21 cellular contexts compared by ENCODE assay signal in genomic region chr13:84352946-84353345, GRCh38.
"Had no signal": no experiment of that assay in that cellular context is flagged by ENCODE, and none has a peak within 500 bp of the region (broad histone marks: within the 10 kb centered on the region; RNA-seq: fewer than 3 reads in every experiment).

No MANE protein-coding gene starts in this region.

- H3K9me3 Mint-ChIP-seq: naive thymus-derived CD8-positive, alpha-beta T cell had no signal

- H3K27me3 Mint-ChIP-seq: naive thymus-derived CD8-positive, alpha-beta T cell had no signal

- H3K36me3 ChIP-seq: colonic mucosa, heart right ventricle, neutrophil, right atrium auricular region, sigmoid colon, tibial artery, upper lobe of right lung, vagina had no signal

- H3K4me3 ChIP-seq: colonic mucosa, heart right ventricle, mucosa of descending colon, right atrium auricular region, sigmoid colon, smooth muscle cell, tibial artery, upper lobe of right lung, vagina had no signal

- DNase-seq: colonic mucosa; effector CD4-positive, alpha-beta T cell; endodermal cell; heart right ventricle; hypothalamus; islet precursor cell; mammary epithelial cell; mucosa of descending colon; naive thymus-derived CD8-positive, alpha-beta T cell; posterior cingulate gyrus; sigmoid colon; stimulated activated CD4-positive, alpha-beta T cell treated with anti-CD3 and anti-CD28 coated beads, Interleukin-2, amount 100 ng/mL, for 48 hours; stimulated activated naive CD8-positive, alpha-beta T cell treated with anti-CD3 and anti-CD28 coated beads, Interleukin-15, Interleukin-2, amounts not matched to agents 100 U/mL and 50 U/mL, for 24 hours; tibial artery; upper lobe of right lung had no signal

- H3K4me1 ChIP-seq: colonic mucosa, heart right ventricle, right atrium auricular region, sigmoid colon, tibial artery, upper lobe of right lung, vagina had no signal

- H3K9me3 ChIP-seq: colonic mucosa, neutrophil, right atrium auricular region, upper lobe of right lung, vagina had no signal

- H3K27me3 ChIP-seq: colonic mucosa, heart right ventricle, neutrophil, right atrium auricular region, sigmoid colon, tibial artery, upper lobe of right lung, vagina had no signal

- H3K4me3 Mint-ChIP-seq: endodermal cell; naive thymus-derived CD8-positive, alpha-beta T cell had no signal

- ATAC-seq: heart right ventricle; left lobe of liver; mucosa of descending colon; naive thymus-derived CD8-positive, alpha-beta T cell; stimulated activated naive CD8-positive, alpha-beta T cell treated with anti-CD3 and anti-CD28 coated beads, Interleukin-15, Interleukin-2, amounts not matched to agents 100 U/mL and 50 U/mL, for 24 hours; upper lobe of right lung had no signal

- H3K4me2 ChIP-seq: smooth muscle cell had no signal

- H3K27ac ChIP-seq: colonic mucosa, heart right ventricle, neutrophil, right atrium auricular region, sigmoid colon, tibial artery, upper lobe of right lung, vagina had no signal

- H3K4me1 Mint-ChIP-seq: naive thymus-derived CD8-positive, alpha-beta T cell had no signal

- H3K36me3 Mint-ChIP-seq: naive thymus-derived CD8-positive, alpha-beta T cell had no signal

- FAIRE-seq: frontal cortex had no signal

- H3K27ac Mint-ChIP-seq: endodermal cell had no signal
